10 cellular contexts compared by ENCODE assay signal in genomic region chr17:62705781-62706597, GRCh38.
DNase-seq lines count a peak whose midpoint lies in the region; ATAC-seq and TF ChIP-seq lines count a peak whose summit lies in the region.
"Had no signal": no experiment of that assay in that cellular context is flagged by ENCODE, and none has a peak within 500 bp of the region (broad histone marks: within the 10 kb centered on the region; RNA-seq: fewer than 3 reads in every experiment).

No MANE protein-coding gene starts in this region.

- H3K9ac ChIP-seq in rectal smooth muscle tissue (ENCODE audit: low read length): no peak overlapping the region
- no peak overlapping the region for H3K9ac ChIP-seq in MM.1S (ENCODE audit: low read length)
- H3K9ac ChIP-seq: KMS-11 had no signal

- H3F3A ChIP-seq in MM.1S (ENCODE audit: insufficient read depth, low read length): no peaks in the 10 kb centered on the region

- H3K27ac ChIP-seq in rectal smooth muscle tissue (ENCODE audit: low read depth, low read length) (peak overlapping the region; percentile 1), MM.1S (ENCODE audit: low read length) (no peak overlapping the region)
- H3K27ac ChIP-seq: KMS-11 had no signal

- no peaks in the 10 kb centered on the region for H4K20me1 ChIP-seq in MM.1S (ENCODE audit: insufficient read depth, low read length)

- no peaks in the 10 kb centered on the region for H3K9me2 ChIP-seq in MM.1S (replicated peaks; ENCODE audit: insufficient read depth, low read length)

- no peaks in the 10 kb centered on the region for H3K36me3 ChIP-seq in H7 (replicated peaks; ENCODE audit: control insufficient read depth, insufficient read depth, low read length)
- no peaks in the 10 kb centered on the region for H3K36me3 ChIP-seq in rectal smooth muscle tissue (ENCODE audit: control insufficient read depth, insufficient read depth, low read length)
- no peaks in the 10 kb centered on the region for H3K36me3 ChIP-seq in MM.1S (replicated peaks; ENCODE audit: insufficient read depth, low read length)

- no peaks in the 10 kb centered on the region for H3K4me1 ChIP-seq in rectal smooth muscle tissue (ENCODE audit: control insufficient read depth, insufficient read depth, low read length)
- peaks cover 19% of the 10 kb centered on the region for H3K4me1 ChIP-seq in MM.1S (ENCODE audit: low read length)

- no peak overlapping the region for H3K4me2 ChIP-seq in MM.1S (ENCODE audit: low read depth, low read length)
- H3K4me2 ChIP-seq: KMS-11 had no signal

- no peak for TF ChIP-seq CTCF in MM.1S (IDR thresholded peaks at IDR 0.05; ENCODE audit: low read length)

- peaks cover 7% of the 10 kb centered on the region for H3K27me3 ChIP-seq in H7 (ENCODE audit: control insufficient read depth, insufficient read depth, low read length)
- peaks cover 6% of the 10 kb centered on the region for H3K27me3 ChIP-seq in rectal smooth muscle tissue (ENCODE audit: control insufficient read depth, insufficient read depth, low read length)
- H3K27me3 ChIP-seq in MM.1S (replicated peaks; ENCODE audit: insufficient read depth, low read length): peaks cover 28% of the 10 kb centered on the region

- no peaks in the 10 kb centered on the region for H3K79me2 ChIP-seq in MM.1S (ENCODE audit: low read length)

- DNase-seq in H7 (peak; percentile 69), anterior cingulate cortex (lab: John Stamatoyannopoulos, UW) (peak in 50 of 58 donors; percentile 16 to 90 (median 60)), hippocampal formation (lab: John Stamatoyannopoulos, UW) (peak; percentile 77), mucosa of gallbladder (ENCODE audit: low spot score) (no peak), MM.1S (no peak)
- DNase-seq: activated CD4-positive, alpha-beta T cell treated with anti-CD3 and anti-CD28 coated beads for 48 hours had no signal

- ATAC-seq in HG03175 (IDR thresholded peaks at IDR 0.05; ENCODE audit: unreplicated experiment) (no peak), HG03457 (IDR thresholded peaks at IDR 0.05; ENCODE audit: unreplicated experiment) (no peak)

- no peak overlapping the region for H2AFZ ChIP-seq in MM.1S (ENCODE audit: low read length)

- H3K9me3 ChIP-seq in MM.1S (replicated peaks; ENCODE audit: insufficient read depth, low read length): no peaks in the 10 kb centered on the region

- H3K4me3 ChIP-seq in H7 (ENCODE audit: insufficient read depth, low read depth, low read length): peak overlapping the region; percentile 59
- no peak overlapping the region for H3K4me3 ChIP-seq in rectal smooth muscle tissue (ENCODE audit: low read length)
- no peak overlapping the region for H3K4me3 ChIP-seq in MM.1S (ENCODE audit: low read length)

Comparison
In these comparisons a context has a peak if more than half of its experiments do, and no peak if none do; other contexts are left out.
1. DNase-seq: peak in H7 (single experiment), anterior cingulate cortex (50 of 58) and hippocampal formation (2 of 2); none in mucosa of gallbladder (single experiment) and MM.1S (single experiment).